ENCODE assay signal across 33 cellular contexts in the genomic region with DNA sequence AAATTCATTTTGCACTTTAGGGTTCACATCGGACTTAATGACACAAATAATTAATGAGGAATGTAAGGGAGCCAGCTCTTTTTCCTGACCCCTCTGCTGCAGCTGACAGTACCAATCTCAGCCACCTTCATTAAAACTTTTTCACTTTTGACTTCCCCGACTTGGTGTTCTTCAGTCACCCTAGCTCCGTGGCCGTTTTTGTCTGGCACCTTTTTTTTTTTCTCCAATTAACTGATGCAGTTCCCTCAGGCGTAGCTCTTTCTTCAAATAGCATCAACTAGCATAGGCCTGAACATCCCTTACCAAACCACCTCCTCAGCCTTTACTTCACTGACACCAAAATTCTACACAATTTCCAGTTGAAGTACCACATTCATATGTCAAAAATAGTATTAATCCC.
DNase-seq lines count a peak whose midpoint lies in the region; ATAC-seq, FAIRE-seq and TF ChIP-seq lines count a peak whose summit lies in the region.
"Had no signal": no experiment of that assay in that cellular context is flagged by ENCODE, and none has a peak within 500 bp of the region (broad histone marks: within the 10 kb centered on the region; RNA-seq: fewer than 3 reads in every experiment).

No MANE protein-coding gene starts in this region.

- no peak overlapping the region for H3K4ac ChIP-seq in mesendoderm (ENCODE audit: low read depth, low read length)

- H3K23ac ChIP-seq in mesendoderm (ENCODE audit: low read length), result no peak overlapping the region

- H3K9me3 ChIP-seq in GM12878 (replicated peaks; ENCODE audit: control insufficient read depth, insufficient read depth, low read length) (no peaks in the 10 kb centered on the region), GM23248 (ENCODE audit: low read depth) (no peaks in the 10 kb centered on the region)
- H3K9me3 ChIP-seq: A549; BE2C; BLaER1; BLaER1 treated with 17β-estradiol and CSF1 and Interleukin-3, amounts not matched to agents 10 nM and 100 nM; Caco-2 had no signal

- H2AK5ac ChIP-seq in mesendoderm (ENCODE audit: low read length), result no peak overlapping the region

- in situ Hi-C loops in GM12878 (cut with MboI), result no loop called here
- in situ Hi-C loops in GM23248 (cut with MboI), result no loop called here

- POLR2A ChIA-PET in GM12878 (lab: Charles Lee), result interaction anchor here (0.8 kb wide), 1 partner anchor 9 kb away, joined by 5 read pairs; no protein-coding TSS in a partner anchor

- CTCF ChIA-PET in GM12878 (lab: Yijun Ruan, JAX), result interaction anchor here (1.2 to 1.5 kb wide), 2 partner anchors 8 to 68 kb away, joined by 3 to 6 read pairs; no protein-coding TSS in a partner anchor

- peak in 1 of 2 experiments; percentile 14; a peak in 1 of 4 replicates for TF ChIP-seq EP300 in GM12878 (IDR thresholded peaks at IDR 0.05; ENCODE audit: borderline replicate concordance in 1 of 2, control insufficient read depth in 1 of 2, low read depth in 2 of 2, low read length in 2 of 2)

- FAIRE-seq in GM12878 (lab: Jason Lieb, UNC), result no peak
- FAIRE-seq: A204.1, A549, D721Med had no signal

- RAD21 ChIA-PET in GM12878 (lab: Charles Lee; ENCODE audit: unreplicated experiment), result interaction anchor here (0.6 to 1.1 kb wide), 2 partner anchors 64 to 75 kb away, joined by 3 to 5 read pairs; no protein-coding TSS in a partner anchor

- TF ChIP-seq CTCF in GM12878 (IDR thresholded peaks at IDR 0.05 in 2 of 3, conservative IDR thresholded peaks at IDR 0.05 in 1 of 3; ENCODE audit: control insufficient read depth in 2 of 3, extremely low read depth in 1 of 3, insufficient read depth in 1 of 3, low read depth in 3 of 3, low read length in 3 of 3), result no peak

- no peak overlapping the region for H2BK15ac ChIP-seq in mesendoderm (replicated peaks; ENCODE audit: low read depth)

- H3K18ac ChIP-seq in mesendoderm (ENCODE audit: low read length), result no peak overlapping the region

- H3K4me3 ChIP-seq in GM12878 (no peak overlapping the region), mesendoderm (ENCODE audit: low read length) (no peak overlapping the region), GM23248 (no peak overlapping the region)
- H3K4me3 ChIP-seq: A549; BLaER1; BLaER1 treated with 17β-estradiol and CSF1 and Interleukin-3, amounts not matched to agents 10 nM and 100 nM had no signal

- 29% methylated on average over 5 of the region's 5 CpGs for WGBS in GM12878 (ENCODE audit: insufficient coverage, insufficient replicate concordance, low lambda C conversion rate, missing lambda C conversion rate)
- WGBS in mesendoderm (ENCODE audit: extremely low coverage, insufficient coverage, low lambda C conversion rate), result no CpG with 5 or more reads among the region's 5 CpGs
- WGBS in GM23248 (ENCODE audit: low coverage in 1 of 2, low lambda C conversion rate in 2 of 2, missing lambda C conversion rate in 2 of 2), 2 experiments, result 21 to 30% methylated on average over 5 of the region's 5 CpGs

- ATAC-seq in GM12878, result peak; percentile 42; the same call in 2 of the 3 replicates
- ATAC-seq in GM21526 (IDR thresholded peaks at IDR 0.05; ENCODE audit: low FRiP score, unreplicated experiment), result no peak
- ATAC-seq: A549; CD8-positive, alpha-beta T cell had no signal

- H2AFZ ChIP-seq in GM12878 (ENCODE audit: control insufficient read depth, low read depth, low read length) (no peak overlapping the region), GM23248 (no peak overlapping the region)

- no TSS peak for BruUV-seq in GM12878 (replicated peaks; lab: Mats Ljungman, UMichigan)

- H3K4me2 ChIP-seq in GM12878 (ENCODE audit: control insufficient read depth, insufficient read depth) (no peak overlapping the region), mesendoderm (ENCODE audit: low read length) (no peak overlapping the region), GM23248 (ENCODE audit: unreplicated experiment) (no peak overlapping the region)
- H3K4me2 ChIP-seq: A549; BLaER1; BLaER1 treated with 17β-estradiol and CSF1 and Interleukin-3, amounts not matched to agents 10 nM and 100 nM had no signal

- no peaks in the 10 kb centered on the region for H3F3A ChIP-seq in GM23248 (ENCODE audit: insufficient read depth)

- H4K20me1 ChIP-seq in GM12878 (ENCODE audit: control insufficient read depth, insufficient read depth) (no peaks in the 10 kb centered on the region), GM23248 (ENCODE audit: insufficient read depth) (no peaks in the 10 kb centered on the region)
- H4K20me1 ChIP-seq: BLaER1; BLaER1 treated with 17β-estradiol and CSF1 and Interleukin-3, amounts not matched to agents 10 nM and 100 nM had no signal

- no peak overlapping the region for H2BK120ac ChIP-seq in mesendoderm (ENCODE audit: low read depth, low read length)

- H3K9me2 ChIP-seq in GM23248 (ENCODE audit: insufficient read depth), result no peaks in the 10 kb centered on the region

- TF ChIP-seq POLR2A in GM12878 (IDR thresholded peaks at IDR 0.05; ENCODE audit: low read depth, low read length), result no peak

- H3K79me2 ChIP-seq in GM12878 (ENCODE audit: control insufficient read depth, insufficient read depth, low read length) (no peaks in the 10 kb centered on the region), mesendoderm (ENCODE audit: control insufficient read depth, insufficient read depth, low read length) (no peaks in the 10 kb centered on the region), GM23248 (ENCODE audit: insufficient read depth) (no peaks in the 10 kb centered on the region)

- H4K5ac ChIP-seq in mesendoderm (ENCODE audit: low read length), result no peak overlapping the region

- SMC1A ChIA-PET in GM12878 (lab: Charles Lee; ENCODE audit: uncharacterized antibody, unreplicated experiment), result interaction anchor here (0.6 to 1.3 kb wide), 7 partner anchors 10 to 679 kb away, joined by 3 to 4 read pairs (median 3); no protein-coding TSS in a partner anchor

- no peak for TF ChIP-seq RAD21 in GM12878 (IDR thresholded peaks at IDR 0.05; ENCODE audit: insufficient read depth, low read depth, low read length)

- H3K27me3 ChIP-seq in GM12878 (replicated peaks in 1 of 2; ENCODE audit: control insufficient read depth in 2 of 2, insufficient read depth in 2 of 2, low read length in 1 of 2) (no peaks in the 10 kb centered on the region), mesendoderm (ENCODE audit: insufficient read depth, low read length, poor library complexity) (no peaks in the 10 kb centered on the region), GM23248 (replicated peaks; ENCODE audit: insufficient read depth) (no peaks in the 10 kb centered on the region)
- H3K27me3 ChIP-seq: BE2C; BLaER1; BLaER1 treated with 17β-estradiol and CSF1 and Interleukin-3, amounts not matched to agents 10 nM and 100 nM had no signal

- intact Hi-C loops in GM12878 (cut with micrococcal nuclease; ENCODE audit: unreplicated experiment), result no loop called here

- no peak overlapping the region for H2BK5ac ChIP-seq in mesendoderm (ENCODE audit: low read length)

- no peaks in the 10 kb centered on the region for H3K36me3 ChIP-seq in GM12878 (ENCODE audit: control insufficient read depth in 2 of 2, insufficient read depth in 2 of 2, low read length in 1 of 2)
- no peaks in the 10 kb centered on the region for H3K36me3 ChIP-seq in mesendoderm (ENCODE audit: control insufficient read depth, insufficient read depth, low read length)
- no peaks in the 10 kb centered on the region for H3K36me3 ChIP-seq in GM23248 (ENCODE audit: low read depth)
- H3K36me3 ChIP-seq: BE2C; BLaER1; BLaER1 treated with 17β-estradiol and CSF1 and Interleukin-3, amounts not matched to agents 10 nM and 100 nM had no signal

- H3K4me1 ChIP-seq in GM12878 (ENCODE audit: control insufficient read depth, insufficient read depth, low read length) (no peaks in the 10 kb centered on the region), mesendoderm (ENCODE audit: control insufficient read depth, low read depth, low read length) (no peaks in the 10 kb centered on the region), GM23248 (ENCODE audit: insufficient read depth) (no peaks in the 10 kb centered on the region)
- H3K4me1 ChIP-seq: A549; BE2C; BLaER1; BLaER1 treated with 17β-estradiol and CSF1 and Interleukin-3, amounts not matched to agents 10 nM and 100 nM; Caco-2 had no signal

- no peak overlapping the region for H3K27ac ChIP-seq in GM12878 (ENCODE audit: control insufficient read depth, insufficient read depth)
- H3K27ac ChIP-seq in mesendoderm (ENCODE audit: low read depth, low read length), result no peak overlapping the region
- no peak overlapping the region for H3K27ac ChIP-seq in GM23248
- H3K27ac ChIP-seq: 22Rv1; A549; BLaER1; BLaER1 treated with 17β-estradiol and CSF1 and Interleukin-3, amounts not matched to agents 10 nM and 100 nM; C4-2B had no signal

- H3K56ac ChIP-seq in mesendoderm (ENCODE audit: low read length), result no peak overlapping the region

- H3K79me1 ChIP-seq in mesendoderm (ENCODE audit: low read length), result no peaks in the 10 kb centered on the region

- H3K9ac ChIP-seq in GM12878 (ENCODE audit: control insufficient read depth, insufficient read depth, low read length) (no peak overlapping the region), mesendoderm (ENCODE audit: low read length) (no peak overlapping the region), GM23248 (no peak overlapping the region)
- H3K9ac ChIP-seq: BLaER1; BLaER1 treated with 17β-estradiol and CSF1 and Interleukin-3, amounts not matched to agents 10 nM and 100 nM had no signal

- H4K8ac ChIP-seq in mesendoderm (ENCODE audit: low read depth, low read length), result no peak overlapping the region

- DNase-seq in GM12878 (ENCODE audit: low read depth, low spot score) (no peak), mesendoderm (peak; percentile 50), retina (peak; percentile 20), HCEC 1CT (no peak), GM23248 (no peak)
- DNase-seq: 8988T; ACHN; AML-193; BE2C; C1 segment of cervical spinal cord; Caco-2; Calu3; CD4-positive, alpha-beta memory T cell; CD4-positive, alpha-beta T cell; CD4-positive, CD25-positive, alpha-beta regulatory T cell; CD8-positive, alpha-beta memory T cell; CD8-positive, alpha-beta T cell; COR-L47; DMS 273 treated with DMSO at 0.1 percent for 48 hours; DMS153; DMS53; DMS79; DMS79 treated with DMSO at 0.1 percent for 48 hours; DND-41; EL had no signal

TF ChIP-seq in GM12878, 131 proteins besides CTCF, POLR2A, EP300 and RAD21 (continues in another document):
- TF ChIP-seq ATF7 (IDR thresholded peaks at IDR 0.05; ENCODE audit: low read depth), result peak; percentile 22; the same call in 1 of the 2 replicates

Comparison
In these comparisons a context has a peak if more than half of its experiments do, and no peak if none do; other contexts are left out.
1. DNase-seq: peak in mesendoderm (single experiment) and retina (single experiment); none in GM12878 (single experiment), HCEC 1CT (single experiment) and GM23248 (single experiment).